In the genomic region with DNA sequence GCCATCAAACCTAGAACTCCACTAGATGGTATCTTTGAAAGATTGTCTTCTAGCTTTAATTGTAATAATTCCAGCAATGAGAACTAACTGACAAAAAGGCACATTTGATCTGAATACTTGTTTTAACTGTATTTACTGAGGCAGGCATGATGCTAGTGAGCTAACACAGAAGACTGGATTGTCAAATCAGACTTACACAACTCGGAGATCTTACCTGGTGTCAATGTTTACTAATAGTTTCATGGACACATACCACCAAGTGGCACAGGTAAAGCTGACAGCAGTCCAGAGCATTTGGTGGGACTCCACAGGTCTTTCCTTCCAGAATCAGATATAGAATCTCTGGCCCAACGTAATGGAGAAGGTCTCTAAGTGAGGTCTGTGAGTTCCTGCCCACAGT, we compare ENCODE assay signal across 39 cellular contexts.
"Had no signal": no experiment of that assay in that cellular context is flagged by ENCODE, and none has a peak within 500 bp of the region (broad histone marks: within the 10 kb centered on the region; RNA-seq: fewer than 3 reads in every experiment).

No MANE protein-coding gene starts in this region.

- H3K27ac ChIP-seq: adrenal gland, ascending aorta, body of pancreas, brain microvascular endothelial cell, breast epithelium, cardiac muscle cell had no signal

- H3K36me3 Mint-ChIP-seq: activated naive CD4-positive, alpha-beta T cell treated with anti-CD3 and anti-CD28 coated beads, Interleukin-2, amount 10 ng/mL, durations not matched to agents 7 days and 5 days; activated naive CD4-positive, alpha-beta T cell treated with anti-CD3 and anti-CD28 coated beads, Interleukin-2, amount 50 U/mL, for 24 hours; activated naive CD4-positive, alpha-beta T cell treated with anti-CD3 and anti-CD28 coated beads, Interleukin-2, amount 50 U/mL, for 72 hours; activated naive CD8-positive, alpha-beta T cell; activated naive CD8-positive, alpha-beta T cell treated with anti-CD3 and anti-CD28 coated beads for 36 hours; activated naive CD8-positive, alpha-beta T cell treated with anti-CD3 and anti-CD28 coated beads, Interleukin-2, amount 10 ng/mL, durations not matched to agents 7 days and 5 days; brain had no signal

- ATAC-seq: activated naive CD4-positive, alpha-beta T cell treated with anti-CD3 and anti-CD28 coated beads, Interleukin-2, amount 50 U/mL, for 72 hours; activated naive CD8-positive, alpha-beta T cell treated with anti-CD3 and anti-CD28 coated beads, Interleukin-2, amount 50 U/mL, for 24 hours; activated T-cell treated with anti-CD3 and anti-CD28 coated beads, Interleukin-2, amount 50 U/mL, for 4 hours; activated T-cell treated with anti-CD3 and anti-CD28 coated beads, Interleukin-2, amount 50 U/mL, for 72 hours; activated T-helper 17 cell treated with anti-CD3 and anti-CD28 coated beads, Interleukin-2, amount 50 U/mL, for 72 hours; body of pancreas had no signal

- H3K4me3 ChIP-seq: adrenal gland, ascending aorta, body of pancreas, breast epithelium, cardiac muscle cell had no signal

- H3K9me3 Mint-ChIP-seq: activated naive CD4-positive, alpha-beta T cell treated with anti-CD3 and anti-CD28 coated beads, Interleukin-2, amount 10 ng/mL, durations not matched to agents 7 days and 5 days; activated T-helper 1 cell treated with anti-CD3 and anti-CD28 coated beads, Interleukin-12 subunit alpha, Interleukin-12 subunit beta, Interleukin-2, Interleukin-4 antibody, amounts not matched to agents 30 ng/mL and 10 ng/mL and 1 ng/mL, durations not matched to agents 14 hours and 24 hours and 36 hours; activated T-helper 17 cell treated with anti-CD3 and anti-CD28 coated beads, Interleukin-2, amount 50 U/mL, for 72 hours; activated T-helper 2 cell treated with anti-CD3 and anti-CD28 coated beads, Interferon-gamma antibody, Interleukin-2, Interleukin-4, amounts not matched to agents 10 μg/mL and 5 μg/mL and 100 μg/mL, durations not matched to agents 14 hours and 24 hours and 36 hours; central memory CD8-positive, alpha-beta T cell had no signal

- H3K27me3 Mint-ChIP-seq: activated naive CD4-positive, alpha-beta T cell treated with anti-CD3 and anti-CD28 coated beads, Interleukin-2, amount 10 ng/mL, durations not matched to agents 7 days and 5 days; activated naive CD8-positive, alpha-beta T cell; activated naive CD8-positive, alpha-beta T cell treated with anti-CD3 and anti-CD28 coated beads, Interleukin-2, amount 10 ng/mL, durations not matched to agents 7 days and 5 days; activated naive CD8-positive, alpha-beta T cell treated with anti-CD3 and anti-CD28 coated beads, Interleukin-2, amount 50 U/mL, for 24 hours; activated T-cell treated with anti-CD3 and anti-CD28 coated beads, Interleukin-2, amount 50 U/mL, for 24 hours; activated T-helper 17 cell treated with anti-CD3 and anti-CD28 coated beads, Interleukin-2, amount 50 U/mL, for 72 hours; central memory CD8-positive, alpha-beta T cell had no signal

- H3K36me3 ChIP-seq: adrenal gland, ascending aorta, brain microvascular endothelial cell, breast epithelium, cardiac muscle cell had no signal

- H3K27ac Mint-ChIP-seq: activated naive CD4-positive, alpha-beta T cell treated with anti-CD3 and anti-CD28 coated beads for 36 hours; activated naive CD4-positive, alpha-beta T cell treated with anti-CD3 and anti-CD28 coated beads, Interleukin-2, amount 10 ng/mL, durations not matched to agents 7 days and 5 days; activated naive CD4-positive, alpha-beta T cell treated with anti-CD3 and anti-CD28 coated beads, Interleukin-2, amount 50 U/mL, for 24 hours; activated naive CD4-positive, alpha-beta T cell treated with anti-CD3 and anti-CD28 coated beads, Interleukin-2, amount 50 U/mL, for 72 hours; activated naive CD8-positive, alpha-beta T cell; activated naive CD8-positive, alpha-beta T cell treated with anti-CD3 and anti-CD28 coated beads for 36 hours; activated naive CD8-positive, alpha-beta T cell treated with anti-CD3 and anti-CD28 coated beads, Interleukin-2, amount 10 ng/mL, durations not matched to agents 7 days and 5 days; activated naive CD8-positive, alpha-beta T cell treated with anti-CD3 and anti-CD28 coated beads, Interleukin-2, amount 50 U/mL, for 24 hours; activated T-cell treated with anti-CD3 and anti-CD28 coated beads, Interleukin-2, amount 50 U/mL, for 24 hours; activated T-cell treated with anti-CD3 and anti-CD28 coated beads, Interleukin-2, amount 50 U/mL, for 72 hours; activated T-helper 1 cell treated with anti-CD3 and anti-CD28 coated beads, Interleukin-12 subunit alpha, Interleukin-12 subunit beta, Interleukin-2, Interleukin-4 antibody, amounts not matched to agents 30 ng/mL and 10 ng/mL and 1 ng/mL, durations not matched to agents 14 hours and 24 hours and 36 hours; activated T-helper 17 cell treated with anti-CD3 and anti-CD28 coated beads, Interleukin-2, amount 50 U/mL, for 72 hours; activated T-helper 2 cell treated with anti-CD3 and anti-CD28 coated beads, Interferon-gamma antibody, Interleukin-2, Interleukin-4, amounts not matched to agents 10 μg/mL and 5 μg/mL and 100 μg/mL, durations not matched to agents 14 hours and 24 hours and 36 hours; brain had no signal

- H3K4me1 Mint-ChIP-seq: activated naive CD4-positive, alpha-beta T cell treated with anti-CD3 and anti-CD28 coated beads, Interleukin-2, amount 10 ng/mL, durations not matched to agents 7 days and 5 days; activated naive CD4-positive, alpha-beta T cell treated with anti-CD3 and anti-CD28 coated beads, Interleukin-2, amount 50 U/mL, for 24 hours; activated naive CD8-positive, alpha-beta T cell treated with anti-CD3 and anti-CD28 coated beads for 36 hours; activated naive CD8-positive, alpha-beta T cell treated with anti-CD3 and anti-CD28 coated beads, Interleukin-2, amount 10 ng/mL, durations not matched to agents 7 days and 5 days; activated naive CD8-positive, alpha-beta T cell treated with anti-CD3 and anti-CD28 coated beads, Interleukin-2, amount 50 U/mL, for 24 hours; activated T-helper 17 cell treated with anti-CD3 and anti-CD28 coated beads, Interleukin-2, amount 50 U/mL, for 72 hours; brain; central memory CD8-positive, alpha-beta T cell had no signal

- H3K9me3 ChIP-seq: adrenal gland, body of pancreas had no signal

- FAIRE-seq: bronchial epithelial cell had no signal

- DNase-seq: activated effector memory CD4-positive, alpha-beta T cell treated with anti-CD3 and anti-CD28 coated beads, Interleukin-2, amount 50 U/mL, for 16 hours; activated effector memory CD4-positive, alpha-beta T cell treated with Interleukin-2 at 50 U/mL for 16 hours; activated gamma-delta T cell; activated gamma-delta T cell treated with Interleukin-2 at 50 U/mL for 16 hours; activated naive CD4-positive, alpha-beta T cell; activated naive CD4-positive, alpha-beta T cell treated with anti-CD3 and anti-CD28 coated beads for 36 hours; activated naive CD4-positive, alpha-beta T cell treated with anti-CD3 and anti-CD28 coated beads, Interleukin-2, amount 10 ng/mL, durations not matched to agents 7 days and 5 days; activated naive CD4-positive, alpha-beta T cell treated with anti-CD3 and anti-CD28 coated beads, Interleukin-2, amount 50 U/mL, for 16 hours; activated naive CD4-positive, alpha-beta T cell treated with Interleukin-2 at 50 U/mL for 16 hours; activated naive CD8-positive, alpha-beta T cell treated with anti-CD3 and anti-CD28 coated beads for 36 hours; activated naive CD8-positive, alpha-beta T cell treated with anti-CD3 and anti-CD28 coated beads, Interleukin-2, amount 10 ng/mL, durations not matched to agents 7 days and 5 days; activated naive CD8-positive, alpha-beta T cell treated with anti-CD3 and anti-CD28 coated beads, Interleukin-2, amount 50 U/mL, for 24 hours; activated T-cell treated with anti-CD3 and anti-CD28 coated beads, Interleukin-2, amount 50 U/mL, for 1 hour; activated T-cell treated with anti-CD3 and anti-CD28 coated beads, Interleukin-2, amount 50 U/mL, for 24 hours; activated T-cell treated with anti-CD3 and anti-CD28 coated beads, Interleukin-2, amount 50 U/mL, for 4 hours; activated T-cell treated with anti-CD3 and anti-CD28 coated beads, Interleukin-2, amount 50 U/mL, for 48 hours; activated T-cell treated with anti-CD3 and anti-CD28 coated beads, Interleukin-2, amount 50 U/mL, for 72 hours; adrenal gland; amniotic stem cell; amygdala; anterior cingulate cortex; aorta; body of pancreas; brain microvascular endothelial cell; caudate nucleus; central memory CD4-positive, alpha-beta T cell; cerebellar nuclear complex had no signal

- H3K4me1 ChIP-seq: adrenal gland, ascending aorta, body of pancreas, breast epithelium had no signal

- H3K27me3 ChIP-seq: adrenal gland, ascending aorta, body of pancreas, brain microvascular endothelial cell, breast epithelium, cardiac muscle cell had no signal

- H3K4me3 Mint-ChIP-seq: activated naive CD4-positive, alpha-beta T cell treated with anti-CD3 and anti-CD28 coated beads for 36 hours; activated naive CD4-positive, alpha-beta T cell treated with anti-CD3 and anti-CD28 coated beads, Interleukin-2, amount 10 ng/mL, durations not matched to agents 7 days and 5 days; activated naive CD4-positive, alpha-beta T cell treated with anti-CD3 and anti-CD28 coated beads, Interleukin-2, amount 50 U/mL, for 24 hours; activated naive CD8-positive, alpha-beta T cell; activated naive CD8-positive, alpha-beta T cell treated with anti-CD3 and anti-CD28 coated beads for 36 hours; activated naive CD8-positive, alpha-beta T cell treated with anti-CD3 and anti-CD28 coated beads, Interleukin-2, amount 10 ng/mL, durations not matched to agents 7 days and 5 days; activated naive CD8-positive, alpha-beta T cell treated with anti-CD3 and anti-CD28 coated beads, Interleukin-2, amount 50 U/mL, for 24 hours; activated T-cell treated with anti-CD3 and anti-CD28 coated beads, Interleukin-2, amount 50 U/mL, for 24 hours; activated T-cell treated with anti-CD3 and anti-CD28 coated beads, Interleukin-2, amount 50 U/mL, for 4 hours; activated T-cell treated with anti-CD3 and anti-CD28 coated beads, Interleukin-2, amount 50 U/mL, for 72 hours; activated T-helper 1 cell treated with anti-CD3 and anti-CD28 coated beads, Interleukin-12 subunit alpha, Interleukin-12 subunit beta, Interleukin-2, Interleukin-4 antibody, amounts not matched to agents 30 ng/mL and 10 ng/mL and 1 ng/mL, durations not matched to agents 14 hours and 24 hours and 36 hours; activated T-helper 17 cell treated with anti-CD3 and anti-CD28 coated beads, Interleukin-2, amount 50 U/mL, for 72 hours; brain; central memory CD8-positive, alpha-beta T cell had no signal
